14 cellular contexts compared by ENCODE assay signal in the genomic region with DNA sequence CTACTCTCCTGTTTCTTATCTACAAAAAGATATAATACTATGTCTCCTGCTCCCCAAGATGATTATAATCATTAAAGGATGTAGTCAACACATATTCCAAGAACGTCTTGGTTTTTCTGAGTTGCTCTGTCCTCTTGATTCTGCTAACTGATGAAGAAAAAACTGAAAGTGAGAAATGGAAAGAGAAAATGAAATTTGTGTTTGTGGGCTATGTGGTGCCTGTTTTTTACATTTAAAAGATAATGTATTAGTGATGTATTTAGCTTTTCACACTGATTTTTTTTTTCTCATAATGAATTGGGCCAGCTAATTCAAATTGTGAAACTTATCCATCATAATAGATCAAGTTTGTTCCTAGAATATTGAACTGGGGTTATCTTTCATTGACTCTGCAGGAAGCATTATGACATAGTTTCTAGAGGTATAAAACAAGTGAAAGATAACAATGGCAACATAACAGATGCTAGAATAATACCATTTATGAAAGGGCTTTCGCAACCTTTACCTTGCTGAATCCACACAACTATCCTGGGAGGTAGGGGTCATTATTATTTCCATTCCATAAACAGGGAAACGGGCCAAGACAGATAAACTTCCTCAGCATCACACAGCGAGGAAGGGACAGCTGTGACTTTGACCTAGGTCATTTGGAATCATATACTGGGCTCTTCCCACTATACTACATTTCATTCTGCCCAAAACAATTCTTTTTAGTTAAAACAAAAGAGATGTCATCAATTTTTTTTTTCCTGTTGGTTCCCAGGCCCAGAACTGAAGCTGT.
DNase-seq lines count a peak whose midpoint lies in the region; ATAC-seq, FAIRE-seq and TF ChIP-seq lines count a peak whose summit lies in the region.
"Had no signal": no experiment of that assay in that cellular context is flagged by ENCODE, and none has a peak within 500 bp of the region (broad histone marks: within the 10 kb centered on the region; RNA-seq: fewer than 3 reads in every experiment).

No MANE protein-coding gene starts in this region.

- H3K4me1 ChIP-seq in IMR-90 (ENCODE audit: control insufficient read depth, insufficient read depth, low read length) = no peaks in the 10 kb centered on the region

- no TSS peak for BruUV-seq in IMR-90 (replicated peaks; lab: Mats Ljungman, UMichigan)

- intact Hi-C loops in IMR-90 (cut with micrococcal nuclease) = no loop called here

- H3K18ac ChIP-seq in IMR-90 (ENCODE audit: low read depth, low read length) = no peak overlapping the region

- no peak overlapping the region for H2BK5ac ChIP-seq in IMR-90 (ENCODE audit: low read depth, low read length, poor library complexity, severe bottlenecking)

- no peak overlapping the region for H3K14ac ChIP-seq in IMR-90 (replicated peaks; ENCODE audit: low read depth, low read length)

- no peak overlapping the region for H3K4me3 ChIP-seq in IMR-90 (ENCODE audit: insufficient read depth, low read depth, low read length)
- H3K4me3 ChIP-seq: K562, ovary had no signal

- H4K20me1 ChIP-seq in IMR-90 (ENCODE audit: insufficient read depth, low read length) = no peaks in the 10 kb centered on the region

- H2AK9ac ChIP-seq in IMR-90 (replicated peaks; ENCODE audit: low read depth, low read length, poor library complexity) = no peak overlapping the region

- dilution Hi-C loops in IMR-90 (cut with HindIII; ENCODE audit: low sequenced_read_pairs, unreplicated experiment) = no loop called here

- no CpG with 5 or more reads among the region's 4 CpGs for WGBS in IMR-90 (ENCODE audit: extremely low coverage in 2 of 2, insufficient read length in 1 of 2), 2 experiments

- FAIRE-seq in GM18507 (lab: Jason Lieb, UNC) = peak; percentile 59
- FAIRE-seq: K562 had no signal

- H3K9me3 Mint-ChIP-seq in WTC11 = no peaks in the 10 kb centered on the region
- H3K9me3 Mint-ChIP-seq: CD4-positive, alpha-beta T cell; type B pancreatic cell had no signal

- H3K27me3 ChIP-seq in IMR-90 (ENCODE audit: control insufficient read depth, insufficient read depth, low read length) = no peaks in the 10 kb centered on the region
- H3K27me3 ChIP-seq: ovary had no signal

- POLR2A ChIA-PET in IMR-90 (lab: Charles Lee; ENCODE audit: unreplicated experiment) (no interaction called here), WTC11 (lab: Charles Lee) (interaction anchor here (0.7 kb wide), 1 partner anchor 17 kb away, joined by 3 read pairs; no protein-coding TSS in a partner anchor)

- CTCF ChIA-PET in IMR-90 (lab: Yijun Ruan, JAX) = no interaction called here
- CTCF ChIA-PET in WTC11 (lab: Charles Lee) = no interaction called here

- H2BK120ac ChIP-seq in IMR-90 (ENCODE audit: low read depth, low read length) = no peak overlapping the region

- no peak for DNase-seq in GM18507 (ENCODE audit: extremely low spot score, insufficient read length, low read depth)
- DNase-seq in IMR-90 = no peak
- no peak for DNase-seq in DMS 273 (lab: John Stamatoyannopoulos, UW; ENCODE audit: unreplicated experiment)
- no peak for DNase-seq in DMS153 treated with DMSO at 0.1 percent for 48 hours (lab: John Stamatoyannopoulos, UW; ENCODE audit: unreplicated experiment)
- no peak for DNase-seq in WTC11 (ENCODE audit: low spot score)
- no peak for DNase-seq in activated CD8-positive, alpha-beta memory T cell treated with anti-CD3 and anti-CD28 coated beads for 24 hours
- DNase-seq: CD4-positive, alpha-beta T cell; left ventricle myocardium superior; NCI-H2227 treated with DMSO at 0.1 percent for 48 hours; ovary had no signal

- no peak overlapping the region for H2AFZ ChIP-seq in IMR-90 (replicated peaks; ENCODE audit: low read length, poor library complexity)

- no peak overlapping the region for H2AK5ac ChIP-seq in IMR-90 (ENCODE audit: low read depth, low read length)

- H3K9ac ChIP-seq in IMR-90 (ENCODE audit: low read depth, low read length) = no peak overlapping the region

- no peak overlapping the region for H3K27ac ChIP-seq in IMR-90 (ENCODE audit: insufficient read depth, low read length)
- H3K27ac ChIP-seq: ovary had no signal

- no peaks in the 10 kb centered on the region for H3K27me3 Mint-ChIP-seq in WTC11 (ENCODE audit: low read depth)
- H3K27me3 Mint-ChIP-seq: CD4-positive, alpha-beta T cell; type B pancreatic cell had no signal

- H3K4me2 ChIP-seq in IMR-90 (ENCODE audit: low read depth, low read length) = no peak overlapping the region

- ATAC-seq in GM19397 (IDR thresholded peaks at IDR 0.05; ENCODE audit: unreplicated experiment) = peak; percentile 77
- peak; percentile 69 for ATAC-seq in HG02885 (IDR thresholded peaks at IDR 0.05; ENCODE audit: poor library complexity, unreplicated experiment)
- ATAC-seq in IMR-90 (ENCODE audit: low read depth) = no peak
- no peak for ATAC-seq in WTC11
- ATAC-seq: K562, left ventricle myocardium superior had no signal

- no peak overlapping the region for H4K5ac ChIP-seq in IMR-90 (ENCODE audit: low read depth, low read length)

- H3K27ac Mint-ChIP-seq in WTC11 = no peak overlapping the region
- H3K27ac Mint-ChIP-seq: CD4-positive, alpha-beta T cell; type B pancreatic cell had no signal

- H2BK20ac ChIP-seq in IMR-90 (ENCODE audit: low read depth, low read length) = no peak overlapping the region

- no peak overlapping the region for H3K56ac ChIP-seq in IMR-90 (ENCODE audit: extremely low read depth, insufficient read depth, low read length)

- no peak for TF ChIP-seq RAD21 in IMR-90 (IDR thresholded peaks at IDR 0.05; ENCODE audit: low read length)

- H3K9me3 ChIP-seq in IMR-90 (ENCODE audit: control insufficient read depth, insufficient read depth, low read length) = no peaks in the 10 kb centered on the region
- H3K9me3 ChIP-seq: ovary had no signal

- no peak overlapping the region for H3K4ac ChIP-seq in IMR-90 (ENCODE audit: low read depth, low read length)

- H3K4me1 Mint-ChIP-seq in WTC11 = peaks cover 4% of the 10 kb centered on the region; the same call in 1 of the 2 replicates

- no peaks in the 10 kb centered on the region for H3K36me3 ChIP-seq in IMR-90 (ENCODE audit: control insufficient read depth, insufficient read depth, low read length)
- H3K36me3 ChIP-seq: ovary had no signal

- H4K8ac ChIP-seq in IMR-90 (ENCODE audit: low read depth in 2 of 2, low read length in 2 of 2) = no peak overlapping the region

- no peak overlapping the region for H3K4me3 Mint-ChIP-seq in WTC11
- H3K4me3 Mint-ChIP-seq: CD4-positive, alpha-beta T cell; type B pancreatic cell had no signal

- in situ Hi-C loops in IMR-90 (cut with MboI; ENCODE audit: low sequenced_read_pairs) = no loop called here

- no peak overlapping the region for H3K23ac ChIP-seq in IMR-90 (ENCODE audit: low read depth, low read length)

- TF ChIP-seq CTCF in IMR-90 (conservative IDR thresholded peaks at IDR 0.05; ENCODE audit: low read depth, low read length) = no peak
- no peak for TF ChIP-seq CTCF in WTC11 (IDR thresholded peaks at IDR 0.05)

- H2BK15ac ChIP-seq in IMR-90 (ENCODE audit: low read depth, low read length) = no peak overlapping the region

- no peaks in the 10 kb centered on the region for H3K36me3 Mint-ChIP-seq in WTC11
- H3K36me3 Mint-ChIP-seq: type B pancreatic cell had no signal

- no peaks in the 10 kb centered on the region for H3K9me1 ChIP-seq in IMR-90 (ENCODE audit: insufficient read depth, low read length)

- H3K79me1 ChIP-seq in IMR-90 (ENCODE audit: low read depth in 1 of 2, low read length in 2 of 2) = no peaks in the 10 kb centered on the region

- no peak for TF ChIP-seq POLR2A in IMR-90 (IDR thresholded peaks at IDR 0.05; ENCODE audit: low read depth, low read length)

- H4K91ac ChIP-seq in IMR-90 (ENCODE audit: insufficient read depth, low read depth, low read length) = no peak overlapping the region

TF ChIP-seq in IMR-90, 13 proteins besides CTCF, POLR2A, EP300 and RAD21:
- TF ChIP-seq NFE2L2 (IDR thresholded peaks at IDR 0.05; ENCODE audit: low read depth, low read length) (no peak), CEBPB (IDR thresholded peaks at IDR 0.05; ENCODE audit: low read depth, low read length) (0 out of 2 replicates have a peak, but pooled peaks have one; percentile 30)

TF ChIP-seq in WTC11, 78 proteins besides CTCF, POLR2A, EP300 and RAD21:
- TF ChIP-seq OVOL2 (CRISPR knock-in tag; IDR thresholded peaks at IDR 0.05; ENCODE audit: borderline replicate concordance) = no peak
- no peak for TF ChIP-seq ZBTB21 (CRISPR knock-in tag; IDR thresholded peaks at IDR 0.05; ENCODE audit: borderline replicate concordance)
- TF ChIP-seq E2F5 (CRISPR knock-in tag; IDR thresholded peaks at IDR 0.05) = no peak
- TF ChIP-seq ELF4 (CRISPR knock-in tag; IDR thresholded peaks at IDR 0.05; ENCODE audit: low read depth) = no peak
- no peak for TF ChIP-seq RORB (CRISPR knock-in tag; IDR thresholded peaks at IDR 0.05)
- TF ChIP-seq FOXK1 (CRISPR knock-in tag; IDR thresholded peaks at IDR 0.05) = no peak
- no peak for TF ChIP-seq ZNF423 (CRISPR knock-in tag; IDR thresholded peaks at IDR 0.05)
- no peak for TF ChIP-seq ESRRA (CRISPR knock-in tag; IDR thresholded peaks at IDR 0.05; ENCODE audit: borderline replicate concordance)
- no peak for TF ChIP-seq NFE2L1 (CRISPR knock-in tag; IDR thresholded peaks at IDR 0.05)
- no peak for TF ChIP-seq GABPB1 (CRISPR knock-in tag; IDR thresholded peaks at IDR 0.05)

Comparison
In these comparisons a context has a peak if more than half of its experiments do, and no peak if none do; other contexts are left out.
1. ATAC-seq: peak in GM19397 (single experiment) and HG02885 (single experiment); none in IMR-90 (single experiment) and WTC11 (single experiment).